Comparison of ENCODE assay signal across 24 cellular contexts in the genomic region with DNA sequence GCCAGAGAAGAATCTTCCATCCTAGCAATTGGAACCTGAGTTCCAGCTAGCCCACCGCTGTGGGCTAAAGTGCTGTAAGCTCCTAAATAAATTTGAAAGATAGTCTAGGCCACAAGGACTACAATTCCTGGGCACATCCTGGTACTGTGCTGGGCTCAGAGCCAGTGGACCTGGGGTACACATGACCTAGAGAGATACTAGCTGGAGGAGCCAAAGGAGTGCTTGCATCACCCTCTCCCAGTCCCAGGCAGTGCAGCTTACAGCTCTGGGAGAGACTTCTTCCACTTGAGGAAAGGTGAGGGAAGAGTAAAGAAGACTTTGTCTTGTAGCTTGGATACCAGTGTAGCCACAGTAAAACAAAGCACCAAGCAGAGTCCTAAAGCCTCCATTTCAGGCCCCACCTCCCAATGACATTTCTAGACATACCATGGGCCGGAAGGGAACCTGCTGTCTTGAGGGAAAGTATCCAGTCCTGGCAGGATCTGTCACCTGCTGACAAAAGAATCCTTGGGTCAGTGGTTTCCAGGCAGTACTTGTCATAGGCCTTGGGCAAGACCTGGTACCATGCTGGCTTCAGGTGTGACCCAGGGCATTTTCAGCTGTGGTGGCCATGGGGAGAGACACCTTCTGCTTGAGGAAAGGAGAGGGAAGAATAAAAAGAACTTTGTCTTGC.
DNase-seq lines count a peak whose midpoint lies in the region; ATAC-seq, FAIRE-seq and TF ChIP-seq lines count a peak whose summit lies in the region.
"Had no signal": no experiment of that assay in that cellular context is flagged by ENCODE, and none has a peak within 500 bp of the region (broad histone marks: within the 10 kb centered on the region; RNA-seq: fewer than 3 reads in every experiment).

No MANE protein-coding gene starts in this region.

- TF ChIP-seq CTCF in mesothelial cell of epicardium (IDR thresholded peaks at IDR 0.05; ENCODE audit: unreplicated experiment), result no peak

- FAIRE-seq in GM19239 (lab: Jason Lieb, UNC), result no peak
- FAIRE-seq: GM18507 had no signal

- peaks cover 36% of the 10 kb centered on the region for H3K4me1 Mint-ChIP-seq in mesothelial cell of epicardium
- H3K4me1 Mint-ChIP-seq: activated naive CD4-positive, alpha-beta T cell treated with anti-CD3 and anti-CD28 coated beads, Interleukin-2, amount 10 ng/mL, durations not matched to agents 7 days and 5 days; neural progenitor cell had no signal

- H3K4me3 Mint-ChIP-seq in mesothelial cell of epicardium, result no peak overlapping the region
- H3K4me3 Mint-ChIP-seq: activated CD8-positive, alpha-beta T cell treated with anti-CD3 and anti-CD28 coated beads, Interleukin-2, amount 10 ng/mL, durations not matched to agents 7 days and 5 days; activated naive CD4-positive, alpha-beta T cell treated with anti-CD3 and anti-CD28 coated beads, Interleukin-2, amount 10 ng/mL, durations not matched to agents 7 days and 5 days; activated T-cell treated with anti-CD3 and anti-CD28 coated beads, Interleukin-2, amount 50 U/mL, for 4 hours; CD8-positive, alpha-beta T cell; neural progenitor cell; WTC11 had no signal

- peaks cover 41% of the 10 kb centered on the region for H3K9me3 Mint-ChIP-seq in mesothelial cell of epicardium

- peak overlapping the region; percentile 60 for H3K27ac ChIP-seq in epithelial cell of prostate
- H3K27ac ChIP-seq: ascending aorta, gastroesophageal sphincter, neural progenitor cell, spleen had no signal

- H3K27me3 Mint-ChIP-seq in mesothelial cell of epicardium (ENCODE audit: low read depth), result no peaks in the 10 kb centered on the region
- H3K27me3 Mint-ChIP-seq: activated naive CD4-positive, alpha-beta T cell treated with anti-CD3 and anti-CD28 coated beads, Interleukin-2, amount 10 ng/mL, durations not matched to agents 7 days and 5 days had no signal

- ATAC-seq in GM21619 (IDR thresholded peaks at IDR 0.05; ENCODE audit: unreplicated experiment), result no peak
- ATAC-seq: activated CD8-positive, alpha-beta T cell treated with anti-CD3 and anti-CD28 coated beads, Interleukin-2, amount 10 ng/mL, durations not matched to agents 7 days and 5 days; activated T-cell treated with anti-CD3 and anti-CD28 coated beads, Interleukin-2, amount 50 U/mL, for 4 hours; CD8-positive, alpha-beta T cell; gastroesophageal sphincter; left colon had no signal

- H3K27ac Mint-ChIP-seq in mesothelial cell of epicardium, result peak overlapping the region; percentile 88
- H3K27ac Mint-ChIP-seq: activated CD8-positive, alpha-beta T cell treated with anti-CD3 and anti-CD28 coated beads, Interleukin-2, amount 10 ng/mL, durations not matched to agents 7 days and 5 days; activated naive CD4-positive, alpha-beta T cell treated with anti-CD3 and anti-CD28 coated beads, Interleukin-2, amount 10 ng/mL, durations not matched to agents 7 days and 5 days; CD8-positive, alpha-beta T cell; neural progenitor cell; WTC11 had no signal

- DNase-seq in ELF-1 (ENCODE audit: low read depth, low spot score) (peak; percentile 13), NCI-H226 (peak; percentile 35), epithelial cell of prostate (ENCODE audit: low read depth, low spot score) (no peak), mesothelial cell of epicardium (ENCODE audit: low spot score in 2 of 2, unreplicated experiment in 2 of 2) (no peak), GM19239 (ENCODE audit: insufficient read length, low spot score) (no peak), NCI-H1105 (lab: John Stamatoyannopoulos, UW) (no peak)
- no peak for DNase-seq in stimulated activated CD4-positive, alpha-beta T cell treated with anti-CD3 and anti-CD28 coated beads, Interleukin-12 subunit alpha, Interleukin-12 subunit beta, amount 100 ng/mL, for 4 hours
- DNase-seq: activated CD8-positive, alpha-beta T cell treated with anti-CD3 and anti-CD28 coated beads, Interleukin-2, amount 10 ng/mL, durations not matched to agents 7 days and 5 days; activated naive CD4-positive, alpha-beta T cell treated with anti-CD3 and anti-CD28 coated beads, Interleukin-2, amount 10 ng/mL, durations not matched to agents 7 days and 5 days; activated T-cell treated with anti-CD3 and anti-CD28 coated beads, Interleukin-2, amount 50 U/mL, for 4 hours; CD8-positive, alpha-beta T cell; DMS79; GOT3; left colon; NCI-H774; spleen; substantia nigra; T-helper 2 cell had no signal

- peaks cover 44% of the 10 kb centered on the region for H3K36me3 Mint-ChIP-seq in mesothelial cell of epicardium

Comparison
In these comparisons a context has a peak if more than half of its experiments do, and no peak if none do; other contexts are left out.
1. DNase-seq: peak in ELF-1 (single experiment) and NCI-H226 (single experiment); none in epithelial cell of prostate (single experiment), mesothelial cell of epicardium (0 of 2), GM19239 (single experiment), NCI-H1105 (single experiment) and stimulated activated CD4-positive, alpha-beta T cell treated with anti-CD3 and anti-CD28 coated beads, Interleukin-12 subunit alpha, Interleukin-12 subunit beta, amount 100 ng/mL, for 4 hours (single experiment).